In genomic region chr16:4475880-4476790, GRCh38 we compare ENCODE assay signal across 1 cellular context.
TF ChIP-seq lines count a peak whose summit lies in the region.

Gene HMOX2, plus strand, starts transcription at chr16:4476398. Its CDS starts 29,127 bp downstream, at chr16:4505525.

TF ChIP-seq in GM12878, 131 proteins besides CTCF, POLR2A, EP300 and RAD21 (continued from another document and continues in another):
- TF ChIP-seq IRF3 (IDR thresholded peaks at IDR 0.05) (no peak), RELA (IDR thresholded peaks at IDR 0.05; ENCODE audit: borderline replicate concordance, partially characterized antibody) (peak; percentile 42), RCOR1 (conservative IDR thresholded peaks at IDR 0.05; ENCODE audit: low read depth, low read length) (no peak), ATF2 (IDR thresholded peaks at IDR 0.05; ENCODE audit: low read length) (no peak), ZBTB11 (CRISPR knock-in tag; IDR thresholded peaks at IDR 0.05) (no peak), E4F1 (IDR thresholded peaks at IDR 0.05; ENCODE audit: borderline replicate concordance, partially characterized antibody) (no peak), GATAD2B (conservative IDR thresholded peaks at IDR 0.05; ENCODE audit: low read depth) (peak; percentile 90; the same call in 1 of the 2 replicates), EZH2 (IDR thresholded peaks at IDR 0.05; ENCODE audit: borderline replicate concordance, control insufficient read depth, low read depth, low read length) (no peak), KLF5 (IDR thresholded peaks at IDR 0.05; ENCODE audit: partially characterized antibody) (no peak), CHD2 (IDR thresholded peaks at IDR 0.05; ENCODE audit: borderline replicate concordance, low read depth, low read length) (peak; percentile 37; the same call in 1 of the 2 replicates), ZNF207 (IDR thresholded peaks at IDR 0.05; ENCODE audit: borderline replicate concordance) (peak; percentile 73; the same call in 1 of the 2 replicates), BCLAF1 (IDR thresholded peaks at IDR 0.05) (no peak), LARP7 (IDR thresholded peaks at IDR 0.05) (peak; percentile 73), PBX3 (IDR thresholded peaks at IDR 0.05; ENCODE audit: insufficient replicate concordance, low read depth, low read length) (peak; percentile 8), CUX1 (IDR thresholded peaks at IDR 0.05; ENCODE audit: insufficient replicate concordance, low read depth, low read length) (no peak), CREM (IDR thresholded peaks at IDR 0.05; ENCODE audit: low read depth) (peak; percentile 22; the same call in 1 of the 2 replicates), IKZF1 (conservative IDR thresholded peaks at IDR 0.05) (peak; percentile 66; the same call in 1 of the 2 replicates), NR2F1 (conservative IDR thresholded peaks at IDR 0.05) (peak; percentile 71; the same call in 1 of the 2 replicates), NKRF (conservative IDR thresholded peaks at IDR 0.05) (peak; percentile 64), SIN3A (IDR thresholded peaks at IDR 0.05; ENCODE audit: low read depth, low read length) (peak; percentile 55; the same call in 1 of the 2 replicates), NR2C1 (IDR thresholded peaks at IDR 0.05) (no peak), ZNF274 (IDR thresholded peaks at IDR 0.05; ENCODE audit: insufficient read depth, insufficient read length) (no peak), MAX (IDR thresholded peaks at IDR 0.05; ENCODE audit: low read depth, low read length) (peak; percentile 84), TAF1 (IDR thresholded peaks at IDR 0.05; ENCODE audit: borderline replicate concordance, low read depth, low read length) (peak; percentile 78; the same call in 1 of the 2 replicates), E2F4 (IDR thresholded peaks at IDR 0.05; ENCODE audit: low read depth, low read length) (peak; percentile 62), POU2F2 (IDR thresholded peaks at IDR 0.05; ENCODE audit: borderline replicate concordance, low read depth, low read length) (peak; percentile 67; the same call in 1 of the 3 replicates), DPF2 (IDR thresholded peaks at IDR 0.05) (peak; percentile 77; the same call in 1 of the 2 replicates), EGR1 (IDR thresholded peaks at IDR 0.05; ENCODE audit: borderline replicate concordance in 1 of 2, low read depth in 2 of 2, low read length in 2 of 2) (peak; percentile 96 to 97)
